In genomic region chr6:134303903-134304302, GRCh38 we compare ENCODE assay signal across 20 cellular contexts. TPM values are rescaled to one million over a fixed set of nuclear protein-coding genes. Genes with fewer than 3 reads are reported as not detected.
DNase-seq lines count a peak whose midpoint lies in the region; ATAC-seq, FAIRE-seq and TF ChIP-seq lines count a peak whose summit lies in the region.
"Had no signal": no experiment of that assay in that cellular context is flagged by ENCODE, and none has a peak within 500 bp of the region (broad histone marks: within the 10 kb centered on the region; RNA-seq: fewer than 3 reads in every experiment).

No MANE protein-coding gene starts in this region.

- no peak overlapping the region for H3K27ac Mint-ChIP-seq in nephron progenitor cell
- H3K27ac Mint-ChIP-seq in activated naive CD4-positive, alpha-beta T cell treated with anti-CD3 and anti-CD28 coated beads, Interleukin-2, amount 50 U/mL, for 72 hours: no peak overlapping the region
- H3K27ac Mint-ChIP-seq: memory B cell had no signal

- no peaks in the 10 kb centered on the region for H3K36me3 Mint-ChIP-seq in nephron progenitor cell (ENCODE audit: low read depth)
- H3K36me3 Mint-ChIP-seq in activated naive CD4-positive, alpha-beta T cell treated with anti-CD3 and anti-CD28 coated beads, Interleukin-2, amount 50 U/mL, for 72 hours: no peaks in the 10 kb centered on the region
- H3K36me3 Mint-ChIP-seq: memory B cell had no signal

- H3K4me1 ChIP-seq in pancreas: peaks cover 11 to 24% (median 14%) of the 10 kb centered on the region in 3 donors
- H3K4me1 ChIP-seq: BE2C, gastroesophageal sphincter had no signal

- H3K4me3 Mint-ChIP-seq in nephron progenitor cell: no peak overlapping the region
- H3K4me3 Mint-ChIP-seq: activated naive CD8-positive, alpha-beta T cell treated with anti-CD3 and anti-CD28 coated beads, Interleukin-2, amount 10 ng/mL, durations not matched to agents 7 days and 5 days; memory B cell; naive thymus-derived CD4-positive, alpha-beta T cell had no signal

- H3K27ac ChIP-seq in substantia nigra (ENCODE audit: low read depth, low read length, poor library complexity, severe bottlenecking): peak overlapping the region; percentile 84
- H3K27ac ChIP-seq in pancreas: no peak overlapping the region
- H3K27ac ChIP-seq: gastroesophageal sphincter had no signal

- TF ChIP-seq CTCF in cardiac fibroblast (IDR thresholded peaks at IDR 0.05; ENCODE audit: low read depth, low read length) (no peak), nephron progenitor cell (IDR thresholded peaks at IDR 0.05) (no peak), pancreas (IDR thresholded peaks at IDR 0.05) (no peak)

- H3K9me3 Mint-ChIP-seq in nephron progenitor cell: no peaks in the 10 kb centered on the region
- H3K9me3 Mint-ChIP-seq in activated naive CD4-positive, alpha-beta T cell treated with anti-CD3 and anti-CD28 coated beads, Interleukin-2, amount 50 U/mL, for 72 hours: peaks cover 0 to 3% of the 10 kb centered on the region in 2 donors

- H3K36me3 ChIP-seq in pancreas: no peaks in the 10 kb centered on the region
- H3K36me3 ChIP-seq: BE2C, gastroesophageal sphincter had no signal

- intact Hi-C loops in pancreas (cut with DNase I): no loop called here

- no peaks in the 10 kb centered on the region for H3K27me3 ChIP-seq in pancreas
- H3K27me3 ChIP-seq: BE2C, gastroesophageal sphincter had no signal

- H3K4me3 ChIP-seq in cardiac fibroblast (replicated peaks in 1 of 2; ENCODE audit: low read depth in 2 of 2, low read length in 2 of 2) (no peak overlapping the region), pancreas (no peak overlapping the region)
- H3K4me3 ChIP-seq: gastroesophageal sphincter had no signal

- H3K27me3 Mint-ChIP-seq in nephron progenitor cell (ENCODE audit: low read depth, poor library complexity): peaks cover 5% of the 10 kb centered on the region
- H3K27me3 Mint-ChIP-seq: memory B cell; naive thymus-derived CD4-positive, alpha-beta T cell had no signal

- WGBS in pancreas, 2 donors: 78 to 83% methylated on average over 6 of the region's 6 CpGs

- H3K9me3 ChIP-seq in pancreas: no peaks in the 10 kb centered on the region
- H3K9me3 ChIP-seq: BE2C, gastroesophageal sphincter had no signal

- peak; percentile 21 for DNase-seq in GM03348 (ENCODE audit: low spot score)
- peak; percentile 43 to 45 for DNase-seq in cardiac fibroblast (ENCODE audit: low read depth in 2 of 2)
- DNase-seq in hepatic stellate cell (ENCODE audit: low spot score): peak; percentile 35
- DNase-seq in substantia nigra (lab: John Stamatoyannopoulos, UW): peak in 23 of 49 donors; percentile 10 to 73 (median 37)
- no peak for DNase-seq in nephron progenitor cell
- DNase-seq in pancreas: no peak
- no peak for DNase-seq in iPS-NIHi11 (ENCODE audit: low spot score)
- DNase-seq in activated naive CD4-positive, alpha-beta T cell treated with anti-CD3 and anti-CD28 coated beads, Interleukin-2, amount 50 U/mL, for 72 hours (ENCODE audit: low spot score in 2 of 2): no peak
- DNase-seq: activated naive CD8-positive, alpha-beta T cell treated with anti-CD3 and anti-CD28 coated beads, Interleukin-2, amount 10 ng/mL, durations not matched to agents 7 days and 5 days; BE2C; Calu3; dermis blood vessel endothelial cell; naive thymus-derived CD4-positive, alpha-beta T cell; NCI-H1436; NCI-H526 treated with DMSO at 0.1 percent for 48 hours; stimulated activated CD4-positive, alpha-beta T cell treated with anti-CD3 and anti-CD28 coated beads, Interleukin-2, amount 100 ng/mL, for 24 hours; stimulated activated naive CD4-positive, alpha-beta T cell had no signal

- FAIRE-seq in pancreas (lab: Jason Lieb, UNC): no peak

- H3K4me1 Mint-ChIP-seq in nephron progenitor cell: no peaks in the 10 kb centered on the region
- H3K4me1 Mint-ChIP-seq: memory B cell had no signal

- ATAC-seq in pancreas: no peak
- no peak for ATAC-seq in activated naive CD4-positive, alpha-beta T cell treated with anti-CD3 and anti-CD28 coated beads, Interleukin-2, amount 50 U/mL, for 72 hours
- ATAC-seq: gastroesophageal sphincter; HCT116; naive thymus-derived CD4-positive, alpha-beta T cell had no signal

RNA-seq across cellular contexts. Expression of gene SGK1, which starts 14.0 kb away (rescaled TPM):
- 100 to 1,000 TPM in 3 of 6 donors, 10 to 100 TPM in 3; 56.8 to 189 (median 112) TPM for total RNA-seq in pancreas
- 10 to 100 TPM; 60.2 to 92.7 TPM for polyA plus RNA-seq in pancreas
- total RNA-seq in activated naive CD4-positive, alpha-beta T cell treated with anti-CD3 and anti-CD28 coated beads, Interleukin-2, amount 50 U/mL, for 72 hours: 10 to 100 TPM; 42.8 to 48.0 TPM

Comparison
In these comparisons a context has a peak if more than half of its experiments do, and no peak if none do; other contexts are left out.
1. DNase-seq: peak in GM03348 (single experiment), cardiac fibroblast (2 of 2) and hepatic stellate cell (single experiment); none in nephron progenitor cell (single experiment), pancreas (0 of 6), iPS-NIHi11 (single experiment) and activated naive CD4-positive, alpha-beta T cell treated with anti-CD3 and anti-CD28 coated beads, Interleukin-2, amount 50 U/mL, for 72 hours (0 of 2).